ENCODE assay signal across 8 cellular contexts in genomic region chr19:12789904-12790619, GRCh38. TPM values are rescaled to one million over a fixed set of nuclear protein-coding genes. Genes with fewer than 3 reads are reported as not detected.
DNase-seq lines count a peak whose midpoint lies in the region; TF ChIP-seq lines count a peak whose summit lies in the region.

No MANE protein-coding gene starts in this region.

- peak overlapping the region; percentile 92 for H3K4me3 ChIP-seq in CD8-positive, alpha-beta memory T cell (ENCODE audit: low read length)
- peak overlapping the region; percentile 50 for H3K4me3 ChIP-seq in NT2/D1 (ENCODE audit: insufficient read length, low read depth)

- peaks cover 0 to 4% (median 2%) of the 10 kb centered on the region in 5 donors for H3K9me3 Mint-ChIP-seq in CD8-positive, alpha-beta memory T cell
- H3K9me3 Mint-ChIP-seq in endothelial cell (ENCODE audit: unreplicated experiment) (no peaks in the 10 kb centered on the region), mesothelial cell of epicardium (no peaks in the 10 kb centered on the region)

- no peaks in the 10 kb centered on the region for H3K27me3 ChIP-seq in CD8-positive, alpha-beta memory T cell (ENCODE audit: insufficient read depth, low read length, poor library complexity, severe bottlenecking)
- H3K27me3 ChIP-seq in NT2/D1 (ENCODE audit: insufficient read depth, insufficient read length): peaks cover 25% of the 10 kb centered on the region

- H3K9me3 ChIP-seq in CD8-positive, alpha-beta memory T cell (ENCODE audit: low read length): no peaks in the 10 kb centered on the region
- H3K9me3 ChIP-seq in NT2/D1 (ENCODE audit: insufficient read depth, low read length): no peaks in the 10 kb centered on the region

- DNase-seq in CD8-positive, alpha-beta memory T cell: peak; percentile 89 to 96 (median 93)
- DNase-seq in GM20000 (ENCODE audit: low spot score) (peak; percentile 98), HT-29 (ENCODE audit: low spot score) (peak; percentile 90), NT2/D1 (ENCODE audit: low read depth, low spot score) (peak; percentile 90), endothelial cell (ENCODE audit: low spot score) (peak; percentile 88), mesothelial cell of epicardium (ENCODE audit: low spot score in 2 of 2, unreplicated experiment in 2 of 2) (peak; percentile 95 to 98)
- peak; percentile 98 for DNase-seq in activated CD8-positive, alpha-beta memory T cell treated with anti-CD3 and anti-CD28 coated beads, Interleukin-2, amount 50 U/mL, for 48 hours
- DNase-seq in stimulated activated CD8-positive, alpha-beta memory T cell treated with anti-CD3 and anti-CD28 coated beads, Interleukin-15, amount 100 ng/mL, for 4 hours (ENCODE audit: low read depth in 2 of 2): peak; percentile 75 to 85

- CTCF ChIA-PET in CD8-positive, alpha-beta memory T cell (lab: Charles Lee): interaction anchor here (1.0 to 13.7 kb wide), 4 partner anchors 13 to 29 kb away, joined by 4 to 483 read pairs (median 180); partner anchors contain the start of gene HOOK2

- H3K27ac ChIP-seq in CD8-positive, alpha-beta memory T cell (ENCODE audit: low read depth, low read length): peak overlapping the region; percentile 99

- peaks cover 25 to 41% (median 28%) of the 10 kb centered on the region in 3 donors for H3K4me1 Mint-ChIP-seq in CD8-positive, alpha-beta memory T cell
- H3K4me1 Mint-ChIP-seq in endothelial cell (ENCODE audit: unreplicated experiment) (peaks cover 23% of the 10 kb centered on the region), mesothelial cell of epicardium (peaks cover 33% of the 10 kb centered on the region)

- POLR2A ChIA-PET in CD8-positive, alpha-beta memory T cell (lab: Charles Lee): interaction anchor here (1.9 to 7.5 kb wide), 3 partner anchors 7 to 13 kb away, joined by 10 to 167 read pairs (median 140); no protein-coding TSS in a partner anchor

- peaks cover 0 to 30% of the 10 kb centered on the region in 2 donors for H3K27me3 Mint-ChIP-seq in CD8-positive, alpha-beta memory T cell
- H3K27me3 Mint-ChIP-seq in endothelial cell (ENCODE audit: unreplicated experiment) (peaks cover 28% of the 10 kb centered on the region), mesothelial cell of epicardium (ENCODE audit: low read depth) (no peaks in the 10 kb centered on the region)

- no peak for TF ChIP-seq CTCF in GM20000 (IDR thresholded peaks at IDR 0.05; ENCODE audit: extremely low read depth, missing control alignments)
- TF ChIP-seq CTCF in endothelial cell (IDR thresholded peaks at IDR 0.05; ENCODE audit: unreplicated experiment): no peak
- TF ChIP-seq CTCF in mesothelial cell of epicardium (IDR thresholded peaks at IDR 0.05; ENCODE audit: unreplicated experiment): no peak

- H3K36me3 ChIP-seq in CD8-positive, alpha-beta memory T cell (ENCODE audit: insufficient read depth, low read length): peaks cover 4% of the 10 kb centered on the region
- peaks cover 2% of the 10 kb centered on the region for H3K36me3 ChIP-seq in NT2/D1 (ENCODE audit: insufficient read depth, insufficient read length, low read length)

- peak overlapping the region; percentile 91 to 100 (median 99) for H3K27ac Mint-ChIP-seq in CD8-positive, alpha-beta memory T cell
- H3K27ac Mint-ChIP-seq in endothelial cell (ENCODE audit: unreplicated experiment) (peak overlapping the region; percentile 76), mesothelial cell of epicardium (peak overlapping the region; percentile 98)

- H3K36me3 Mint-ChIP-seq in CD8-positive, alpha-beta memory T cell: peaks cover 0 to 22% (median 2%) of the 10 kb centered on the region in 3 donors
- no peaks in the 10 kb centered on the region for H3K36me3 Mint-ChIP-seq in endothelial cell (ENCODE audit: low read depth, unreplicated experiment)
- no peaks in the 10 kb centered on the region for H3K36me3 Mint-ChIP-seq in mesothelial cell of epicardium

- H3K4me1 ChIP-seq in CD8-positive, alpha-beta memory T cell (ENCODE audit: insufficient read depth, low read length): peaks cover 41% of the 10 kb centered on the region
- peaks cover 30% of the 10 kb centered on the region for H3K4me1 ChIP-seq in NT2/D1 (ENCODE audit: insufficient read depth, insufficient read length)

- peak overlapping the region; percentile 90 to 100 (median 96) for H3K4me3 Mint-ChIP-seq in CD8-positive, alpha-beta memory T cell
- H3K4me3 Mint-ChIP-seq in endothelial cell (ENCODE audit: unreplicated experiment) (peak overlapping the region; percentile 87), mesothelial cell of epicardium (peak overlapping the region; percentile 93)

- peak overlapping the region; percentile 80 for H3K9ac ChIP-seq in NT2/D1 (ENCODE audit: insufficient read length, low read depth)

RNA-seq across cellular contexts. Expression of gene JUNB, which starts 1.2 kb away (rescaled TPM):
- 100 to 1,000 TPM; 249 to 259 TPM for total RNA-seq in CD8-positive, alpha-beta memory T cell
- polyA plus RNA-seq in CD8-positive, alpha-beta memory T cell: 1,529 TPM
- 568 and 620 TPM in 2 replicates for total RNA-seq in HT-29 (2014; rRNA removed; shearing (Covaris generic))
- total RNA-seq in endothelial cell (ENCODE audit: unreplicated experiment): 20.6 TPM
- 160 to 169 TPM (median 164 TPM) in 3 replicates for total RNA-seq in mesothelial cell of epicardium

RNA-seq across cellular contexts. Expression of gene PRDX2, which starts 11.5 kb away (rescaled TPM):
- 100 to 1,000 TPM; 183 to 184 TPM for total RNA-seq in CD8-positive, alpha-beta memory T cell
- 257 TPM for polyA plus RNA-seq in CD8-positive, alpha-beta memory T cell
- total RNA-seq in HT-29 (2014; rRNA removed; shearing (Covaris generic)): 378 and 396 TPM in 2 replicates
- total RNA-seq in endothelial cell (ENCODE audit: unreplicated experiment): 215 TPM
- 361 to 381 TPM (median 380 TPM) in 3 replicates for total RNA-seq in mesothelial cell of epicardium

RNA-seq across cellular contexts. Expression of gene THSD8, which starts 11.8 kb away (rescaled TPM):
- 10 to 100 TPM; 24.6 to 31.0 TPM for total RNA-seq in CD8-positive, alpha-beta memory T cell
- polyA plus RNA-seq in CD8-positive, alpha-beta memory T cell: not detected
- total RNA-seq in HT-29 (2014; rRNA removed; shearing (Covaris generic)): 0.10 TPM in 1 of 2 replicates, not detected in the other
- total RNA-seq in endothelial cell (ENCODE audit: unreplicated experiment) (14.2 TPM), mesothelial cell of epicardium (8.4 to 11.4 TPM (median 8.8 TPM) in 3 replicates)

RNA-seq across cellular contexts. Expression of gene HOOK2, which starts 14.7 kb away (rescaled TPM):
- total RNA-seq in CD8-positive, alpha-beta memory T cell: 10 to 100 TPM in 1 of 2 experiments, 1 to 10 TPM in 1; 9.8 to 11.4 TPM
- 2.9 TPM for polyA plus RNA-seq in CD8-positive, alpha-beta memory T cell
- 64.1 and 72.2 TPM in 2 replicates for total RNA-seq in HT-29 (2014; rRNA removed; shearing (Covaris generic))
- total RNA-seq in endothelial cell (ENCODE audit: unreplicated experiment) (30.3 TPM), mesothelial cell of epicardium (89.2 to 93.7 TPM (median 92.7 TPM) in 3 replicates)

RNA-seq across cellular contexts. Expression of gene RNASEH2A, which starts 16.3 kb away (rescaled TPM):
- 10 to 100 TPM; 51.5 to 62.4 TPM for total RNA-seq in CD8-positive, alpha-beta memory T cell
- 24.1 TPM for polyA plus RNA-seq in CD8-positive, alpha-beta memory T cell
- 48.2 and 55.4 TPM in 2 replicates for total RNA-seq in HT-29 (2014; rRNA removed; shearing (Covaris generic))
- total RNA-seq in endothelial cell (ENCODE audit: unreplicated experiment): 26.9 TPM
- total RNA-seq in mesothelial cell of epicardium: 17.5 to 22.7 TPM (median 19.8 TPM) in 3 replicates

Comparison
In these comparisons a context has a peak if more than half of its experiments do, and no peak if none do; other contexts are left out.
1. Peak in every context shown above with its lines: DNase-seq, H3K4me3 ChIP-seq and H3K27ac ChIP-seq.